8 cellular contexts compared by ENCODE assay signal in genomic region chr3:45688194-45688881, GRCh38. TPM values are rescaled to one million over a fixed set of nuclear protein-coding genes. Genes with fewer than 3 reads are reported as not detected.
DNase-seq lines count a peak whose midpoint lies in the region; ATAC-seq and TF ChIP-seq lines count a peak whose summit lies in the region.

No MANE protein-coding gene starts in this region.

- H3K27me3 Mint-ChIP-seq in WTC11 (ENCODE audit: low read depth) (peaks cover 4% of the 10 kb centered on the region), endothelial cell (ENCODE audit: unreplicated experiment) (peaks cover 11% of the 10 kb centered on the region)

- TF ChIP-seq CTCF in WTC11 (IDR thresholded peaks at IDR 0.05) = no peak
- TF ChIP-seq CTCF in endothelial cell (IDR thresholded peaks at IDR 0.05; ENCODE audit: unreplicated experiment) = no peak

- DNase-seq in AML-193 (lab: John Stamatoyannopoulos, UW) (peak; percentile 40 to 50), NCI-H1694 (lab: John Stamatoyannopoulos, UW) (peak; percentile 14), WTC11 (ENCODE audit: low spot score) (peak; percentile 57), endothelial cell (ENCODE audit: low spot score) (peak; percentile 49), myocyte (ENCODE audit: low read depth) (peak; percentile 36)

- H3K36me3 Mint-ChIP-seq in WTC11 (peaks cover 20% of the 10 kb centered on the region), endothelial cell (ENCODE audit: low read depth, unreplicated experiment) (peaks cover 4% of the 10 kb centered on the region)

- CTCF ChIA-PET in WTC11 (lab: Charles Lee) = interaction anchor here (1.1 to 3.5 kb wide), 2 partner anchors 28 to 31 kb away, joined by 5 to 23 read pairs; no protein-coding TSS in a partner anchor

- H3K4me1 Mint-ChIP-seq in WTC11 (peaks cover 61% of the 10 kb centered on the region), endothelial cell (ENCODE audit: unreplicated experiment) (peaks cover 26% of the 10 kb centered on the region)

- POLR2A ChIA-PET in WTC11 (lab: Charles Lee) = interaction anchor here (0.7 kb wide), 2 partner anchors 10 kb away, joined by 3 read pairs; no protein-coding TSS in a partner anchor

- TF ChIP-seq POLR2A in GM19099 (IDR thresholded peaks at IDR 0.05; ENCODE audit: extremely low read depth, insufficient read length, low read depth) = peak; percentile 27

- ATAC-seq in WTC11 = peak; percentile 42
- no peak for ATAC-seq in GM19397 (IDR thresholded peaks at IDR 0.05; ENCODE audit: unreplicated experiment)
- no peak for ATAC-seq in GM21576 (IDR thresholded peaks at IDR 0.05; ENCODE audit: unreplicated experiment)

- H3K9me3 Mint-ChIP-seq in WTC11 (peaks cover 5% of the 10 kb centered on the region; the same call in 1 of the 2 replicates), endothelial cell (ENCODE audit: unreplicated experiment) (no peaks in the 10 kb centered on the region)

- H3K27ac Mint-ChIP-seq in WTC11 (peak overlapping the region; percentile 95), endothelial cell (ENCODE audit: unreplicated experiment) (peak overlapping the region; percentile 97)

- H3K4me3 Mint-ChIP-seq in WTC11 (peak overlapping the region; percentile 84), endothelial cell (ENCODE audit: unreplicated experiment) (peak overlapping the region; percentile 94)

TF ChIP-seq in WTC11, 78 proteins besides CTCF, POLR2A, EP300 and RAD21:
- no peak for TF ChIP-seq PRDM15 (CRISPR knock-in tag; IDR thresholded peaks at IDR 0.05)

RNA-seq across cellular contexts. Expression of gene SACM1L, which starts 0.9 kb away (rescaled TPM):
- total RNA-seq in WTC11 (2021) (79.0 to 80.3 TPM (median 79.6 TPM) in 3 replicates), endothelial cell (ENCODE audit: unreplicated experiment) (46.8 TPM), myocyte (18.0 and 30.3 TPM in 2 replicates)
- polyA plus RNA-seq in myocyte (2012) = 16.4 TPM
